Comparison of ENCODE assay signal across 9 cellular contexts in the genomic region with DNA sequence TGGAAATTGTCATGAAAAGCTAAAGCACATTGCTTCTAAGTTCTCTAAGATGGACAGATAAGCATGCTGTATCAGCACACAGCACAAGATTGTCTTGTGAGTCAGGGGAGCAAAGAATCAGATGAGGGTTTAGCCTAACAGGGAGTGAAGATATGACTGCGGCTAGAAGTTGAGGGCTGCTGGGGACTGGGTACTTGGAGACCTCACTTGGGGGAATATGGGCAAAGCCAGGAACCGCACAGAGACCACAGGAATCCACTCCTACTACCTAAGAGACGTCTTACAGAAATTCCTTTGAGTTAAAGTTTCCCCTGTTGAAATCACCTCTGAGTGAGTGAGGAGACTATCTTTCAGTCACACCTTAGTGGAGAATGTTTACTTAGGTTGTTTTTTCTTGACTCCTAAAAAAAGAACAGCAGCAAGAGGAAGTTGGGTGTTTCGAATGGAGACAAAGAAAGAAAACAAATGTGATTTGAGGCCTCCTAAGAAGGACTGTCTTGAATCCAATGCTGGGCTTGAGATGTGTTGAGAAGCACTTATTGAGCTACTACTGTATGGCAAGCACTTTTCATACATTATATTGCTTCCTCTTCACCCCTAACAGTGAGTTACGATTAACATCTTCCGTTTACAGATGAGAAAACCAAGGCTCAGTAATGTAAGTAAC.
A peak's percentile ranks its signal among the peaks of the same experiment; 100 is the strongest.
DNase-seq lines count a peak whose midpoint lies in the region; TF ChIP-seq lines count a peak whose summit lies in the region.
"Had no signal": no experiment of that assay in that cellular context is flagged by ENCODE, and none has a peak within 500 bp of the region (broad histone marks: within the 10 kb centered on the region; RNA-seq: fewer than 3 reads in every experiment).

No MANE protein-coding gene starts in this region.

- H3K27ac Mint-ChIP-seq in MCF 10A (ENCODE audit: low read depth, unreplicated experiment) (no peak overlapping the region), IgD-negative memory B cell (peak overlapping the region; percentile 86 to 95 (median 92))
- peak overlapping the region; percentile 97 for H3K27ac Mint-ChIP-seq in activated naive CD4-positive, alpha-beta T cell treated with anti-CD3 and anti-CD28 coated beads for 36 hours

- H3K27ac ChIP-seq in breast epithelium (peak overlapping the region; percentile 4 to 35), parathyroid adenoma (peak overlapping the region; percentile 15)
- H3K27ac ChIP-seq: C4-2B had no signal

- H3K9me3 Mint-ChIP-seq in MCF 10A (ENCODE audit: unreplicated experiment), result no peaks in the 10 kb centered on the region
- no peaks in the 10 kb centered on the region for H3K9me3 Mint-ChIP-seq in IgD-negative memory B cell
- no peaks in the 10 kb centered on the region for H3K9me3 Mint-ChIP-seq in activated naive CD4-positive, alpha-beta T cell treated with anti-CD3 and anti-CD28 coated beads for 36 hours

- peaks cover 2% of the 10 kb centered on the region for H3K79me2 ChIP-seq in parathyroid adenoma

- H3K4me1 Mint-ChIP-seq in MCF 10A (ENCODE audit: insufficient read depth, unreplicated experiment) (no peaks in the 10 kb centered on the region), IgD-negative memory B cell (peaks cover 68 to 93% (median 90%) of the 10 kb centered on the region in 3 donors)
- peaks cover 99% of the 10 kb centered on the region for H3K4me1 Mint-ChIP-seq in activated naive CD4-positive, alpha-beta T cell treated with anti-CD3 and anti-CD28 coated beads for 36 hours (ENCODE audit: low read depth)

- no peak overlapping the region for H3K9ac ChIP-seq in parathyroid adenoma

- H3K27me3 ChIP-seq in breast epithelium (no peaks in the 10 kb centered on the region), parathyroid adenoma (ENCODE audit: control insufficient read depth, insufficient read depth, low read length) (no peaks in the 10 kb centered on the region)

- H3K4me3 ChIP-seq in breast epithelium, result no peak overlapping the region
- no peak overlapping the region for H3K4me3 ChIP-seq in parathyroid adenoma (ENCODE audit: low read depth, low read length)

- H2AFZ ChIP-seq in parathyroid adenoma, result peak overlapping the region; percentile 58

- intact Hi-C loops in breast epithelium (cut with DNase I; ENCODE audit: low total_unique reads), result no loop called here
- intact Hi-C loops in MCF 10A (cut with micrococcal nuclease), result no loop called here
- intact Hi-C loops in activated naive CD4-positive, alpha-beta T cell treated with anti-CD3 and anti-CD28 coated beads for 36 hours (cut with micrococcal nuclease), result loop anchor here (1.0 to 10.0 kb wide), 9 partner anchors 11 to 1675 kb away; no protein-coding TSS in a partner anchor

- H3K36me3 ChIP-seq in breast epithelium, result no peaks in the 10 kb centered on the region
- no peaks in the 10 kb centered on the region for H3K36me3 ChIP-seq in parathyroid adenoma (ENCODE audit: control insufficient read depth, insufficient read depth, low read length)

- POLR2A ChIA-PET in MCF 10A (lab: Yijun Ruan, JAX), result no interaction called here

- no peak for TF ChIP-seq CTCF in breast epithelium (IDR thresholded peaks at IDR 0.05)
- no peak for TF ChIP-seq CTCF in MCF 10A (IDR thresholded peaks at IDR 0.05; ENCODE audit: unreplicated experiment)
- no peak for TF ChIP-seq CTCF in parathyroid adenoma (IDR thresholded peaks at IDR 0.05)

- H3K4me1 ChIP-seq in breast epithelium, result no peaks in the 10 kb centered on the region
- H3K4me1 ChIP-seq in parathyroid adenoma, result peaks cover 6% of the 10 kb centered on the region

- H3K36me3 Mint-ChIP-seq in MCF 10A (ENCODE audit: insufficient read depth, unreplicated experiment) (no peaks in the 10 kb centered on the region), IgD-negative memory B cell (no peaks in the 10 kb centered on the region)
- peaks cover 9% of the 10 kb centered on the region for H3K36me3 Mint-ChIP-seq in activated naive CD4-positive, alpha-beta T cell treated with anti-CD3 and anti-CD28 coated beads for 36 hours (ENCODE audit: low read depth)

- BruUV-seq in MCF 10A (replicated peaks; lab: Mats Ljungman, UMichigan), result no TSS peak

- peak overlapping the region; percentile 31 for H3K4me2 ChIP-seq in parathyroid adenoma (ENCODE audit: low read length)

- no peak for TF ChIP-seq POLR2A in breast epithelium (IDR thresholded peaks at IDR 0.05)

- H3K27me3 Mint-ChIP-seq in MCF 10A (ENCODE audit: insufficient read depth, unreplicated experiment) (no peaks in the 10 kb centered on the region), IgD-negative memory B cell (no peaks in the 10 kb centered on the region)
- no peaks in the 10 kb centered on the region for H3K27me3 Mint-ChIP-seq in activated naive CD4-positive, alpha-beta T cell treated with anti-CD3 and anti-CD28 coated beads for 36 hours (ENCODE audit: low read depth)

- H3K4me3 Mint-ChIP-seq in MCF 10A (ENCODE audit: unreplicated experiment) (no peak overlapping the region), IgD-negative memory B cell (peak overlapping the region; percentile 63 to 93 (median 84))
- peak overlapping the region; percentile 46 for H3K4me3 Mint-ChIP-seq in activated naive CD4-positive, alpha-beta T cell treated with anti-CD3 and anti-CD28 coated beads for 36 hours

- H3K9me3 ChIP-seq in breast epithelium (no peaks in the 10 kb centered on the region), parathyroid adenoma (ENCODE audit: control insufficient read depth, low read length) (no peaks in the 10 kb centered on the region)

- no peak for DNase-seq in breast epithelium (ENCODE audit: low spot score in 2 of 2)
- no peak for DNase-seq in MCF 10A (ENCODE audit: unreplicated experiment)
- DNase-seq in activated naive CD4-positive, alpha-beta T cell treated with anti-CD3 and anti-CD28 coated beads for 36 hours, result peak; percentile 78
- no peak for DNase-seq in DMS 273 (lab: John Stamatoyannopoulos, UW; ENCODE audit: unreplicated experiment)
- DNase-seq in NCI-H1092 (lab: John Stamatoyannopoulos, UW), result no peak
- DNase-seq in NCI-H526 treated with DMSO at 0.1 percent for 48 hours (lab: John Stamatoyannopoulos, UW), result no peak

- CTCF ChIA-PET in MCF 10A (lab: Yijun Ruan, JAX), result interaction anchor here (1.3 kb wide), 1 partner anchor 102 kb away, joined by 3 read pairs; no protein-coding TSS in a partner anchor
- CTCF ChIA-PET in activated naive CD4-positive, alpha-beta T cell treated with anti-CD3 and anti-CD28 coated beads for 36 hours (lab: Charles Lee), result interaction anchor here (1.1 to 7.0 kb wide), 6 partner anchors 12 to 98 kb away, joined by 3 to 34 read pairs (median 5); no protein-coding TSS in a partner anchor
